ENCODE assay signal across 8 cellular contexts in genomic region chr7:151249034-151249731, GRCh38. TPM values are rescaled to one million over a fixed set of nuclear protein-coding genes. Genes with fewer than 3 reads are reported as not detected.
DNase-seq lines count a peak whose midpoint lies in the region; ATAC-seq and TF ChIP-seq lines count a peak whose summit lies in the region.

No MANE protein-coding gene starts in this region.

- no peaks in the 10 kb centered on the region for H3K27me3 ChIP-seq in Caco-2 (replicated peaks; ENCODE audit: control insufficient read depth, insufficient read depth, low read length)

- POLR2A ChIA-PET in Caco-2 (lab: Charles Lee): no interaction called here

- peak overlapping the region; percentile 54 for H3K27ac Mint-ChIP-seq in Caco-2 (ENCODE audit: unreplicated experiment)
- no peak overlapping the region for H3K27ac Mint-ChIP-seq in nephron progenitor cell

- no peak for ATAC-seq in GM21447 (IDR thresholded peaks at IDR 0.05; ENCODE audit: unreplicated experiment)
- ATAC-seq in GM19324 (IDR thresholded peaks at IDR 0.05; ENCODE audit: low FRiP score, unreplicated experiment): no peak
- ATAC-seq in GM19455 (IDR thresholded peaks at IDR 0.05; ENCODE audit: unreplicated experiment): no peak

- H3K4me3 Mint-ChIP-seq in Caco-2 (ENCODE audit: unreplicated experiment) (peak overlapping the region; percentile 80), nephron progenitor cell (peak overlapping the region; percentile 74)

- H3K27me3 Mint-ChIP-seq in Caco-2 (ENCODE audit: insufficient read depth, unreplicated experiment): no peaks in the 10 kb centered on the region
- H3K27me3 Mint-ChIP-seq in nephron progenitor cell (ENCODE audit: low read depth, poor library complexity): peaks cover 14% of the 10 kb centered on the region

- H3K4me3 ChIP-seq in Caco-2 (ENCODE audit: low read depth, low read length) (peak overlapping the region; percentile 66), foreskin fibroblast (ENCODE audit: low read depth in 1 of 2, low read length in 2 of 2) (peak overlapping the region; percentile 75 to 77)

- no TSS peak for BruUV-seq in Caco-2 (replicated peaks; lab: Mats Ljungman, UMichigan)

- no peak for TF ChIP-seq CTCF in Caco-2 (IDR thresholded peaks at IDR 0.05; ENCODE audit: insufficient read depth in 1 of 2, low read depth in 1 of 2, low read length in 1 of 2, severe bottlenecking in 1 of 2, unreplicated experiment in 1 of 2)
- TF ChIP-seq CTCF in foreskin fibroblast (IDR thresholded peaks at IDR 0.05; ENCODE audit: low read depth, low read length): no peak
- no peak for TF ChIP-seq CTCF in nephron progenitor cell (IDR thresholded peaks at IDR 0.05)

- H3K36me3 Mint-ChIP-seq in Caco-2 (ENCODE audit: insufficient read depth, unreplicated experiment) (peaks cover 11% of the 10 kb centered on the region), nephron progenitor cell (ENCODE audit: low read depth) (no peaks in the 10 kb centered on the region)

- CTCF ChIA-PET in Caco-2 (lab: Charles Lee): interaction anchor here (0.7 kb wide), 1 partner anchor 66 kb away, joined by 5 read pairs; no protein-coding TSS in a partner anchor

- H3K9me3 Mint-ChIP-seq in Caco-2 (ENCODE audit: unreplicated experiment) (no peaks in the 10 kb centered on the region), nephron progenitor cell (no peaks in the 10 kb centered on the region)

- no peaks in the 10 kb centered on the region for H3K9me3 ChIP-seq in Caco-2

- intact Hi-C loops in Caco-2 (cut with micrococcal nuclease; ENCODE audit: unreplicated experiment): loop anchor here (2.0 kb wide), 1 partner anchor 76 kb away; no protein-coding TSS in a partner anchor

- peaks cover 27% of the 10 kb centered on the region for H3K4me1 ChIP-seq in Caco-2

- peaks cover 26% of the 10 kb centered on the region for H3K4me1 Mint-ChIP-seq in Caco-2 (ENCODE audit: low read depth, unreplicated experiment)
- peaks cover 83% of the 10 kb centered on the region for H3K4me1 Mint-ChIP-seq in nephron progenitor cell

- no peaks in the 10 kb centered on the region for H3K36me3 ChIP-seq in Caco-2 (ENCODE audit: control insufficient read depth, insufficient read depth, low read length)

- DNase-seq in Caco-2 (no peak), LHCN-M2 (ENCODE audit: low read depth) (peak; percentile 84), foreskin fibroblast (peak; percentile 59 to 79), nephron progenitor cell (no peak)
- DNase-seq in activated naive CD4-positive, alpha-beta T cell treated with Interleukin-2 at 50 U/mL for 16 hours: peak; percentile 53

RNA-seq across cellular contexts. Expression of gene SMARCD3, which starts 0.7 kb away (rescaled TPM):
- total RNA-seq in Caco-2 (2022) (20.2 and 27.8 TPM in 2 replicates), LHCN-M2 (2014; rRNA removed) (150 and 161 TPM in 2 replicates)
- polyA plus RNA-seq in LHCN-M2 (2012): 97.2 TPM

RNA-seq across cellular contexts. Expression of gene CHPF2, which starts 16.9 kb away (rescaled TPM):
- total RNA-seq in Caco-2 (2022) (30.9 and 34.0 TPM in 2 replicates), LHCN-M2 (2014; rRNA removed) (123 and 133 TPM in 2 replicates)
- polyA plus RNA-seq in LHCN-M2 (2012): 73.9 TPM

RNA-seq across cellular contexts. Expression of gene ABCF2, which starts 22.2 kb away (rescaled TPM):
- total RNA-seq in Caco-2 (2022): 50.8 and 57.8 TPM in 2 replicates
- total RNA-seq in LHCN-M2 (2014; rRNA removed): 111 and 115 TPM in 2 replicates
- 50.8 TPM for polyA plus RNA-seq in LHCN-M2 (2012)

RNA-seq across cellular contexts. Expression of gene H2BK1, which starts 38.9 kb away (rescaled TPM):
- total RNA-seq in Caco-2 (2022): not detected in 2 replicates
- total RNA-seq in LHCN-M2 (2014; rRNA removed): not detected in 2 replicates
- polyA plus RNA-seq in LHCN-M2 (2012): not detected

Comparison
In these comparisons a context has a peak if more than half of its experiments do, and no peak if none do; other contexts are left out.
1. DNase-seq: peak in LHCN-M2 (single experiment), activated naive CD4-positive, alpha-beta T cell treated with Interleukin-2 at 50 U/mL for 16 hours (single experiment) and foreskin fibroblast (2 of 2); none in Caco-2 (0 of 2) and nephron progenitor cell (single experiment).